Comparison of ENCODE assay signal across 9 cellular contexts in genomic region chr19:29671393-29672076, GRCh38. TPM values are rescaled to one million over a fixed set of nuclear protein-coding genes. Genes with fewer than 3 reads are reported as not detected.
A peak's percentile ranks its signal among the peaks of the same experiment; 100 is the strongest.
DNase-seq lines count a peak whose midpoint lies in the region; ATAC-seq and TF ChIP-seq lines count a peak whose summit lies in the region.
"Had no signal": no experiment of that assay in that cellular context is flagged by ENCODE, and none has a peak within 500 bp of the region (broad histone marks: within the 10 kb centered on the region; RNA-seq: fewer than 3 reads in every experiment).

No MANE protein-coding gene starts in this region.

- intact Hi-C loops in activated CD8-positive, alpha-beta T cell treated with anti-CD3 and anti-CD28 coated beads for 36 hours (cut with micrococcal nuclease) = no loop called here
- intact Hi-C loops in psoas muscle (cut with DNase I) (loop anchor here in 1 of 2 donors (1.0 kb wide), 1 partner anchor 44 kb away; the partner anchor contains the start of gene C19orf12), aorta (cut with DNase I) (no loop called here)

- DNase-seq in GM12865 (ENCODE audit: low read depth) (peak; percentile 98), epithelial cell of esophagus (ENCODE audit: low read depth) (peak; percentile 82), psoas muscle (peak; percentile 65 to 88), aorta (peak in 1 of 2 donors; percentile 61), LoVo (ENCODE audit: low spot score) (no peak)
- peak; percentile 96 for DNase-seq in activated CD8-positive, alpha-beta T cell treated with anti-CD3 and anti-CD28 coated beads for 36 hours

- peak; percentile 62 for ATAC-seq in GM21529 (IDR thresholded peaks at IDR 0.05; ENCODE audit: unreplicated experiment)
- ATAC-seq in activated CD8-positive, alpha-beta T cell treated with anti-CD3 and anti-CD28 coated beads for 36 hours = peak; percentile 66
- peak; percentile 77 to 88 (median 84) for ATAC-seq in psoas muscle
- peak; percentile 1 for ATAC-seq in aorta (ENCODE audit: low FRiP score)

- H3K9me3 Mint-ChIP-seq in activated CD8-positive, alpha-beta T cell treated with anti-CD3 and anti-CD28 coated beads for 36 hours = no peaks in the 10 kb centered on the region

- H3K27me3 ChIP-seq in psoas muscle (ENCODE audit: insufficient read depth in 3 of 3, low read length in 2 of 3) = no peaks in the 10 kb centered on the region
- no peaks in the 10 kb centered on the region for H3K27me3 ChIP-seq in aorta (ENCODE audit: control insufficient read depth in 1 of 2, insufficient read depth in 2 of 2, low read length in 1 of 2)
- H3K27me3 ChIP-seq: adrenal gland had no signal

- peaks cover 88% of the 10 kb centered on the region for H3K4me1 Mint-ChIP-seq in activated CD8-positive, alpha-beta T cell treated with anti-CD3 and anti-CD28 coated beads for 36 hours (ENCODE audit: low read depth)

- peak; percentile 65 for TF ChIP-seq CTCF in GM12865 (IDR thresholded peaks at IDR 0.05; ENCODE audit: insufficient read depth, low read depth, low read length, missing control alignments)
- peak; percentile 77 for TF ChIP-seq CTCF in activated CD8-positive, alpha-beta T cell treated with anti-CD3 and anti-CD28 coated beads for 36 hours (IDR thresholded peaks at IDR 0.05)
- peak; percentile 34 for TF ChIP-seq CTCF in epithelial cell of esophagus (IDR thresholded peaks at IDR 0.05; ENCODE audit: insufficient read depth, low read depth, low read length, missing control alignments)
- TF ChIP-seq CTCF in psoas muscle (IDR thresholded peaks at IDR 0.05) = peak; percentile 2

- peak overlapping the region; percentile 86 for H3K27ac ChIP-seq in psoas muscle
- H3K27ac ChIP-seq in aorta (ENCODE audit: low read depth in 1 of 2, low read length in 2 of 2) = no peak overlapping the region

- H3K4me1 ChIP-seq in psoas muscle = peaks cover 87% of the 10 kb centered on the region
- H3K4me1 ChIP-seq in aorta (ENCODE audit: control insufficient read depth in 1 of 2, insufficient read depth in 2 of 2, low read length in 2 of 2) = no peaks in the 10 kb centered on the region

- no peak for TF ChIP-seq EP300 in Ishikawa (IDR thresholded peaks at IDR 0.05; ENCODE audit: borderline replicate concordance)

- H3K36me3 Mint-ChIP-seq in activated CD8-positive, alpha-beta T cell treated with anti-CD3 and anti-CD28 coated beads for 36 hours (ENCODE audit: low read depth) = peaks cover 76% of the 10 kb centered on the region

- CTCF ChIA-PET in activated CD8-positive, alpha-beta T cell treated with anti-CD3 and anti-CD28 coated beads for 36 hours (lab: Charles Lee) = interaction anchor here (0.7 to 5.5 kb wide), 14 partner anchors 10 to 67 kb away, joined by 3 to 49 read pairs (median 14); partner anchors contain the start of genes C19orf12 and POP4

- H3K4me3 ChIP-seq in GM12865 (ENCODE audit: low read depth, low read length) = peak overlapping the region; percentile 27
- H3K4me3 ChIP-seq in epithelial cell of esophagus (ENCODE audit: low read length) = no peak overlapping the region
- peak overlapping the region; percentile 24 for H3K4me3 ChIP-seq in psoas muscle
- H3K4me3 ChIP-seq in aorta (ENCODE audit: low read length in 2 of 2) = no peak overlapping the region
- H3K4me3 ChIP-seq: adrenal gland had no signal

- H3K36me3 ChIP-seq in psoas muscle (ENCODE audit: insufficient read depth in 1 of 2, low read depth in 1 of 2) (peaks cover 12 to 23% of the 10 kb centered on the region in 2 donors), aorta (ENCODE audit: control insufficient read depth in 1 of 2, insufficient read depth in 2 of 2, low read length in 1 of 2) (peaks cover 0 to 16% of the 10 kb centered on the region in 2 donors)

- H3K9me3 ChIP-seq in psoas muscle (no peaks in the 10 kb centered on the region), aorta (ENCODE audit: control insufficient read depth, low read length) (no peaks in the 10 kb centered on the region)
- H3K9me3 ChIP-seq: adrenal gland had no signal

- WGBS in psoas muscle, 3 donors = 17 to 35% (median 20%) methylated on average over 12 of the region's 12 CpGs
- 24 to 28% methylated on average over 12 of the region's 12 CpGs for WGBS in aorta, 2 donors

- peak overlapping the region; percentile 90 for H3K27ac Mint-ChIP-seq in activated CD8-positive, alpha-beta T cell treated with anti-CD3 and anti-CD28 coated beads for 36 hours

- POLR2A ChIA-PET in activated CD8-positive, alpha-beta T cell treated with anti-CD3 and anti-CD28 coated beads for 36 hours (lab: Charles Lee) = interaction anchor here (1.0 to 3.6 kb wide), 13 partner anchors 8 to 65 kb away, joined by 3 to 30 read pairs (median 8); partner anchors contain the start of genes C19orf12 and POP4

- peak overlapping the region; percentile 52 for H3K4me3 Mint-ChIP-seq in activated CD8-positive, alpha-beta T cell treated with anti-CD3 and anti-CD28 coated beads for 36 hours

- no peaks in the 10 kb centered on the region for H3K27me3 Mint-ChIP-seq in activated CD8-positive, alpha-beta T cell treated with anti-CD3 and anti-CD28 coated beads for 36 hours

- no peak for TF ChIP-seq RAD21 in Ishikawa (IDR thresholded peaks at IDR 0.05; ENCODE audit: low read depth)

TF ChIP-seq in Ishikawa, 13 proteins besides CTCF, POLR2A, EP300 and RAD21:
- TF ChIP-seq YY1 (IDR thresholded peaks at IDR 0.05; ENCODE audit: low read depth) (no peak), TCF12 (IDR thresholded peaks at IDR 0.05; ENCODE audit: low read depth) (no peak), CREB1 (IDR thresholded peaks at IDR 0.05; ENCODE audit: low read depth) (no peak), MAX (IDR thresholded peaks at IDR 0.05) (peak; percentile 65; the same call in 1 of the 2 replicates), TAF1 (IDR thresholded peaks at IDR 0.05; ENCODE audit: low read depth) (no peak), CEBPB (IDR thresholded peaks at IDR 0.05) (no peak), FOXM1 (IDR thresholded peaks at IDR 0.05; ENCODE audit: borderline replicate concordance, low read depth) (no peak), ZBTB7A (IDR thresholded peaks at IDR 0.05; ENCODE audit: low read depth) (no peak), EGR1 (IDR thresholded peaks at IDR 0.05) (no peak), TEAD4 (IDR thresholded peaks at IDR 0.05) (no peak; the same call in 1 of the 2 replicates), REST (IDR thresholded peaks at IDR 0.05; ENCODE audit: low read depth) (no peak), USF1 (IDR thresholded peaks at IDR 0.05) (0 out of 2 replicates have a peak, but pooled peaks have one; percentile 20), NFIC (IDR thresholded peaks at IDR 0.05) (peak; percentile 91)

RNA-seq across cellular contexts. Expression of gene PLEKHF1, which starts 6.3 kb away (rescaled TPM):
- 10 to 100 TPM; 30.4 to 31.7 TPM for total RNA-seq in activated CD8-positive, alpha-beta T cell treated with anti-CD3 and anti-CD28 coated beads for 36 hours
- total RNA-seq in psoas muscle = 100 to 1,000 TPM in 1 of 4 donors, 10 to 100 TPM in 2, 1 to 10 TPM in 1; 5.1 to 119 (median 44.0) TPM
- polyA plus RNA-seq in psoas muscle = 10 to 100 TPM; 60.2 to 77.0 (median 73.8) TPM
- total RNA-seq in aorta = 10 to 100 TPM; 10.8 to 17.5 TPM
- polyA plus RNA-seq in aorta = 10 to 100 TPM in 1 of 2 donors, 1 to 10 TPM in 1; 9.9 to 17.2 TPM

RNA-seq across cellular contexts. Expression of gene C19orf12, which starts 43.5 kb away (rescaled TPM):
- total RNA-seq in activated CD8-positive, alpha-beta T cell treated with anti-CD3 and anti-CD28 coated beads for 36 hours = 10 to 100 TPM; 33.3 to 36.6 TPM
- total RNA-seq in psoas muscle (10 to 100 TPM; 37.5 to 93.3 (median 55.6) TPM), aorta (10 to 100 TPM; 26.4 to 32.8 TPM)
- polyA plus RNA-seq in psoas muscle (100 to 1,000 TPM in 1 of 3 donors, 10 to 100 TPM in 2; 46.8 to 142 (median 68.4) TPM), aorta (10 to 100 TPM; 14.3 to 19.5 TPM)

Comparison
In these comparisons a context has a peak if more than half of its experiments do, and no peak if none do; other contexts are left out.
1. H3K4me3 ChIP-seq: peak in GM12865 (single experiment) and psoas muscle (single experiment); none in epithelial cell of esophagus (single experiment) and aorta (0 of 2).
2. CTCF ChIP-seq: peak in every context shown above with its lines; median percentile 77 in activated CD8-positive, alpha-beta T cell treated with anti-CD3 and anti-CD28 coated beads for 36 hours; 65 in GM12865; 34 in epithelial cell of esophagus; 2 in psoas muscle.
3. ATAC-seq: peak in every context shown above with its lines; median percentile 84 in psoas muscle; 66 in activated CD8-positive, alpha-beta T cell treated with anti-CD3 and anti-CD28 coated beads for 36 hours; 62 in GM21529; 1 in aorta.